2 cellular contexts compared by ENCODE assay signal in the genomic region with DNA sequence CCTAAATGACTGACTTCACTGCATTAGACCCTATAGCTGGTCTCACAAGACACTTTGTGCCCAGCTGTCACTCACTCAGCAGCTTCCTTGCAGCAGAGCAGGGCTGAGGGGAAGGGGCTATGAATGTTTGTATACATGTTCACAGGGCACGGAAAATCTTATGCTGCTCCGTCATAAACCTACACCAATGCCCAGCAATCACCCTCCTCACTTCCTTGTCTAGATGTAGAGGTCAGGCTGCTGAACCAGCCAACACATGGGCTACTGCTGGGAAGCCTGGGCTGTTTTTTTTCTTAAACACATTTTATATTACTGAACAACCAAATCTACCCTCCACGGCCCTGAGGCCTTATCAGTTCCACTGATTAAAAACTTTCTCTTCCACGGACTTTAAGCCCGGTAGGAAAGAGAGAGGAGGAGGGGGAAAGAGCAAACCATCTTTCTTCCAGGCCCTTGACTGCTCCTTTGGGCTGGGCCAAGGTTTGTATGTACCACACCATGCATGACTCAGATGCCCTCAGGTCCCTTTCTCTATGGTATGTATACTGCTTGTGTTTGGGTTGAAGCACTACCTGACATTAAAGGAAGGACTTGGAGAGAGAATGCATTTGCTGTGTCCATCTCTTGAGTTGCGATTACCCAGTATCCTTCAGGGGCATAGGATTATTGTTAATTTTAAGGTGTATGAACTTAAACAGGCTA.
TF ChIP-seq lines count a peak whose summit lies in the region.

No MANE protein-coding gene starts in this region.

TF ChIP-seq in GM12878, 131 proteins besides CTCF, POLR2A, EP300 and RAD21:
- TF ChIP-seq, protein P1, sequence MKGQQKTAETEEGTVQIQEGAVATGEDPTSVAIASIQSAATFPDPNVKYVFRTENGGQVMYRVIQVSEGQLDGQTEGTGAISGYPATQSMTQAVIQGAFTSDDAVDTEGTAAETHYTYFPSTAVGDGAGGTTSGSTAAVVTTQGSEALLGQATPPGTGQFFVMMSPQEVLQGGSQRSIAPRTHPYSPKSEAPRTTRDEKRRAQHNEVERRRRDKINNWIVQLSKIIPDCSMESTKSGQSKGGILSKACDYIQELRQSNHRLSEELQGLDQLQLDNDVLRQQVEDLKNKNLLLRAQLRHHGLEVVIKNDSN (IDR thresholded peaks at IDR 0.05; ENCODE audit: borderline replicate concordance, extremely low read length, insufficient read depth, low read depth, low read length) = no peak
- no peak for TF ChIP-seq ZNF622 (IDR thresholded peaks at IDR 0.05)
- no peak for TF ChIP-seq TCF7 (IDR thresholded peaks at IDR 0.05; ENCODE audit: borderline replicate concordance)
- no peak for TF ChIP-seq MXI1 (IDR thresholded peaks at IDR 0.05; ENCODE audit: low read depth, low read length)
- no peak for TF ChIP-seq SMC3 (IDR thresholded peaks at IDR 0.05; ENCODE audit: borderline replicate concordance, low read length)

TF ChIP-seq in SK-N-SH treated with all-trans-retinoic acid at 6 μM for 48 hours, 23 proteins besides CTCF, POLR2A, EP300 and RAD21:
- no peak for TF ChIP-seq CSDC2 (CRISPR knock-in tag; IDR thresholded peaks at IDR 0.05)
- TF ChIP-seq, protein P2, sequence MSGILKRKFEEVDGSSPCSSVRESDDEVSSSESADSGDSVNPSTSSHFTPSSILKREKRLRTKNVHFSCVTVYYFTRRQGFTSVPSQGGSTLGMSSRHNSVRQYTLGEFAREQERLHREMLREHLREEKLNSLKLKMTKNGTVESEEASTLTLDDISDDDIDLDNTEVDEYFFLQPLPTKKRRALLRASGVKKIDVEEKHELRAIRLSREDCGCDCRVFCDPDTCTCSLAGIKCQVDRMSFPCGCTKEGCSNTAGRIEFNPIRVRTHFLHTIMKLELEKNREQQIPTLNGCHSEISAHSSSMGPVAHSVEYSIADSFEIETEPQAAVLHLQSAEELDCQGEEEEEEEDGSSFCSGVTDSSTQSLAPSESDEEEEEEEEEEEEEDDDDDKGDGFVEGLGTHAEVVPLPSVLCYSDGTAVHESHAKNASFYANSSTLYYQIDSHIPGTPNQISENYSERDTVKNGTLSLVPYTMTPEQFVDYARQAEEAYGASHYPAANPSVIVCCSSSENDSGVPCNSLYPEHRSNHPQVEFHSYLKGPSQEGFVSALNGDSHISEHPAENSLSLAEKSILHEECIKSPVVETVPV (CRISPR knock-in tag; IDR thresholded peaks at IDR 0.05) = no peak
- TF ChIP-seq TOX (CRISPR knock-in tag; IDR thresholded peaks at IDR 0.05; ENCODE audit: borderline replicate concordance) = no peak
- TF ChIP-seq ZNF70 (CRISPR knock-in tag; IDR thresholded peaks at IDR 0.05) = no peak
- TF ChIP-seq, protein P3, sequence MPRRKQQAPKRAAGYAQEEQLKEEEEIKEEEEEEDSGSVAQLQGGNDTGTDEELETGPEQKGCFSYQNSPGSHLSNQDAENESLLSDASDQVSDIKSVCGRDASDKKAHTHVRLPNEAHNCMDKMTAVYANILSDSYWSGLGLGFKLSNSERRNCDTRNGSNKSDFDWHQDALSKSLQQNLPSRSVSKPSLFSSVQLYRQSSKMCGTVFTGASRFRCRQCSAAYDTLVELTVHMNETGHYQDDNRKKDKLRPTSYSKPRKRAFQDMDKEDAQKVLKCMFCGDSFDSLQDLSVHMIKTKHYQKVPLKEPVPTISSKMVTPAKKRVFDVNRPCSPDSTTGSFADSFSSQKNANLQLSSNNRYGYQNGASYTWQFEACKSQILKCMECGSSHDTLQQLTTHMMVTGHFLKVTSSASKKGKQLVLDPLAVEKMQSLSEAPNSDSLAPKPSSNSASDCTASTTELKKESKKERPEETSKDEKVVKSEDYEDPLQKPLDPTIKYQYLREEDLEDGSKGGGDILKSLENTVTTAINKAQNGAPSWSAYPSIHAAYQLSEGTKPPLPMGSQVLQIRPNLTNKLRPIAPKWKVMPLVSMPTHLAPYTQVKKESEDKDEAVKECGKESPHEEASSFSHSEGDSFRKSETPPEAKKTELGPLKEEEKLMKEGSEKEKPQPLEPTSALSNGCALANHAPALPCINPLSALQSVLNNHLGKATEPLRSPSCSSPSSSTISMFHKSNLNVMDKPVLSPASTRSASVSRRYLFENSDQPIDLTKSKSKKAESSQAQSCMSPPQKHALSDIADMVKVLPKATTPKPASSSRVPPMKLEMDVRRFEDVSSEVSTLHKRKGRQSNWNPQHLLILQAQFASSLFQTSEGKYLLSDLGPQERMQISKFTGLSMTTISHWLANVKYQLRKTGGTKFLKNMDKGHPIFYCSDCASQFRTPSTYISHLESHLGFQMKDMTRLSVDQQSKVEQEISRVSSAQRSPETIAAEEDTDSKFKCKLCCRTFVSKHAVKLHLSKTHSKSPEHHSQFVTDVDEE (CRISPR knock-in tag; IDR thresholded peaks at IDR 0.05) = no peak
- no peak for TF ChIP-seq ZNF8 (CRISPR knock-in tag; IDR thresholded peaks at IDR 0.05)
- TF ChIP-seq, protein P4, sequence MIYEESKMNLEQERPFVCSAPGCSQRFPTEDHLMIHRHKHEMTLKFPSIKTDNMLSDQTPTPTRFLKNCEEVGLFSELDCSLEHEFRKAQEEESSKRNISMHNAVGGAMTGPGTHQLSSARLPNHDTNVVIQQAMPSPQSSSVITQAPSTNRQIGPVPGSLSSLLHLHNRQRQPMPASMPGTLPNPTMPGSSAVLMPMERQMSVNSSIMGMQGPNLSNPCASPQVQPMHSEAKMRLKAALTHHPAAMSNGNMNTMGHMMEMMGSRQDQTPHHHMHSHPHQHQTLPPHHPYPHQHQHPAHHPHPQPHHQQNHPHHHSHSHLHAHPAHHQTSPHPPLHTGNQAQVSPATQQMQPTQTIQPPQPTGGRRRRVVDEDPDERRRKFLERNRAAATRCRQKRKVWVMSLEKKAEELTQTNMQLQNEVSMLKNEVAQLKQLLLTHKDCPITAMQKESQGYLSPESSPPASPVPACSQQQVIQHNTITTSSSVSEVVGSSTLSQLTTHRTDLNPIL (CRISPR knock-in tag; IDR thresholded peaks at IDR 0.05; ENCODE audit: low read depth) = no peak
- TF ChIP-seq TCF4 (CRISPR knock-in tag; IDR thresholded peaks at IDR 0.05; ENCODE audit: borderline replicate concordance) = no peak
- no peak for TF ChIP-seq ZFP3 (CRISPR knock-in tag; IDR thresholded peaks at IDR 0.05)
- no peak for TF ChIP-seq OSR1 (CRISPR knock-in tag; IDR thresholded peaks at IDR 0.05)
- TF ChIP-seq PPARA (CRISPR knock-in tag; IDR thresholded peaks at IDR 0.05; ENCODE audit: borderline replicate concordance) = no peak
- TF ChIP-seq RARB (CRISPR knock-in tag; IDR thresholded peaks at IDR 0.05) = no peak
- no peak for TF ChIP-seq ZC3H10 (CRISPR knock-in tag; IDR thresholded peaks at IDR 0.05)
- no peak for TF ChIP-seq SNAI2 (CRISPR knock-in tag; IDR thresholded peaks at IDR 0.05)
- no peak for TF ChIP-seq ESRRG (CRISPR knock-in tag; IDR thresholded peaks at IDR 0.05)
- TF ChIP-seq, protein P5, sequence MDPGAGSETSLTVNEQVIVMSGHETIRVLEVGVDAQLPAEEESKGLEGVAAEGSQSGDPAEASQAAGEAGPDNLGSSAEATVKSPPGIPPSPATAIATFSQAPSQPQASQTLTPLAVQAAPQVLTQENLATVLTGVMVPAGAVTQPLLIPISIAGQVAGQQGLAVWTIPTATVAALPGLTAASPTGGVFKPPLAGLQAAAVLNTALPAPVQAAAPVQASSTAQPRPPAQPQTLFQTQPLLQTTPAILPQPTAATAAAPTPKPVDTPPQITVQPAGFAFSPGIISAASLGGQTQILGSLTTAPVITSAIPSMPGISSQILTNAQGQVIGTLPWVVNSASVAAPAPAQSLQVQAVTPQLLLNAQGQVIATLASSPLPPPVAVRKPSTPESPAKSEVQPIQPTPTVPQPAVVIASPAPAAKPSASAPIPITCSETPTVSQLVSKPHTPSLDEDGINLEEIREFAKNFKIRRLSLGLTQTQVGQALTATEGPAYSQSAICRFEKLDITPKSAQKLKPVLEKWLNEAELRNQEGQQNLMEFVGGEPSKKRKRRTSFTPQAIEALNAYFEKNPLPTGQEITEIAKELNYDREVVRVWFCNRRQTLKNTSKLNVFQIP (CRISPR knock-in tag; IDR thresholded peaks at IDR 0.05; ENCODE audit: borderline replicate concordance, low read depth) = no peak
- no peak for TF ChIP-seq ISL1 (CRISPR knock-in tag; IDR thresholded peaks at IDR 0.05)
- TF ChIP-seq ARNTL (CRISPR knock-in tag; IDR thresholded peaks at IDR 0.05; ENCODE audit: borderline replicate concordance, low read depth) = no peak
- TF ChIP-seq ZNF565 (CRISPR knock-in tag; conservative IDR thresholded peaks at IDR 0.05; ENCODE audit: low read depth) = no peak
- no peak for TF ChIP-seq ZFP30 (CRISPR knock-in tag; IDR thresholded peaks at IDR 0.05)
